In genomic region chr19:49104229-49104864, GRCh38 we compare ENCODE assay signal across 22 cellular contexts. TPM values are rescaled to one million over a fixed set of nuclear protein-coding genes. Genes with fewer than 3 reads are reported as not detected.
DNase-seq lines count a peak whose midpoint lies in the region; ATAC-seq and TF ChIP-seq lines count a peak whose summit lies in the region.
"Had no signal": no experiment of that assay in that cellular context is flagged by ENCODE, and none has a peak within 500 bp of the region (broad histone marks: within the 10 kb centered on the region; RNA-seq: fewer than 3 reads in every experiment).

No MANE protein-coding gene starts in this region.

- peaks cover 28% of the 10 kb centered on the region for H3K27me3 Mint-ChIP-seq in glutamatergic neuron (ENCODE audit: unreplicated experiment)
- H3K27me3 Mint-ChIP-seq in stimulated activated naive B cell treated with anti-CD40 and anti-IgM and Interleukin-4, amounts not matched to agents 10 μg/mL and 1 μg/mL and 100 μg/mL, for 72 hours: no peaks in the 10 kb centered on the region

- intact Hi-C loops in left cardiac atrium (cut with DNase I): loop anchor here in 1 of 2 donors (5.0 kb wide), 1 partner anchor 98 kb away; no protein-coding TSS in a partner anchor

- H3K4me1 ChIP-seq in cardiac muscle cell (ENCODE audit: low read depth): peaks cover 12% of the 10 kb centered on the region
- H3K4me1 ChIP-seq: colonic mucosa had no signal

- peaks cover 64% of the 10 kb centered on the region for H3K4me1 Mint-ChIP-seq in glutamatergic neuron (ENCODE audit: low read depth, unreplicated experiment)
- peaks cover 31 to 42% of the 10 kb centered on the region in 2 donors for H3K4me1 Mint-ChIP-seq in stimulated activated naive B cell treated with anti-CD40 and anti-IgM and Interleukin-4, amounts not matched to agents 10 μg/mL and 1 μg/mL and 100 μg/mL, for 72 hours

- no peak overlapping the region for H3K4me3 ChIP-seq in cardiac muscle cell
- H3K4me3 ChIP-seq: colonic mucosa, PC-9 had no signal

- peak overlapping the region; percentile 72 for H3K27ac ChIP-seq in cardiac muscle cell
- H3K27ac ChIP-seq: colonic mucosa, PC-9 had no signal

- peaks cover 29% of the 10 kb centered on the region for H3K9me3 Mint-ChIP-seq in glutamatergic neuron (ENCODE audit: unreplicated experiment)
- no peaks in the 10 kb centered on the region for H3K9me3 Mint-ChIP-seq in stimulated activated naive B cell treated with anti-CD40 and anti-IgM and Interleukin-4, amounts not matched to agents 10 μg/mL and 1 μg/mL and 100 μg/mL, for 72 hours

- peaks cover 19% of the 10 kb centered on the region for H3K36me3 Mint-ChIP-seq in glutamatergic neuron (ENCODE audit: unreplicated experiment)
- peaks cover 55 to 69% of the 10 kb centered on the region in 2 donors for H3K36me3 Mint-ChIP-seq in stimulated activated naive B cell treated with anti-CD40 and anti-IgM and Interleukin-4, amounts not matched to agents 10 μg/mL and 1 μg/mL and 100 μg/mL, for 72 hours

- no peak for DNase-seq in cardiac muscle cell (ENCODE audit: low read depth in 1 of 2, low spot score in 1 of 2)
- DNase-seq in left cardiac atrium: no peak
- DNase-seq in NCI-H82 treated with DMSO at 0.1 percent for 48 hours (lab: John Stamatoyannopoulos, UW; ENCODE audit: unreplicated experiment): peak; percentile 82
- DNase-seq in glutamatergic neuron: peak; percentile 90
- no peak for DNase-seq in stimulated activated naive B cell treated with anti-CD40 and anti-IgM and Interleukin-4, amounts not matched to agents 10 μg/mL and 1 μg/mL and 100 μg/mL, for 72 hours
- no peak for DNase-seq in omental fat pad (ENCODE audit: low spot score)
- DNase-seq in AG20443 (ENCODE audit: low spot score): no peak
- no peak for DNase-seq in AML-193 (lab: John Stamatoyannopoulos, UW)
- DNase-seq: activated CD4-positive, alpha-beta T cell treated with anti-CD3 and anti-CD28 coated beads for 4 hours; activated naive CD4-positive, alpha-beta T cell; colonic mucosa; hippocampal formation; islet precursor cell; Karpas-422; NCI-H1048; PC-9; stimulated activated naive CD4-positive, alpha-beta T cell; trophoblast cell had no signal

- H3K36me3 ChIP-seq in cardiac muscle cell: peaks cover 63% of the 10 kb centered on the region

- peak overlapping the region; percentile 99 for H3K27ac Mint-ChIP-seq in glutamatergic neuron (ENCODE audit: unreplicated experiment)
- H3K27ac Mint-ChIP-seq in stimulated activated naive B cell treated with anti-CD40 and anti-IgM and Interleukin-4, amounts not matched to agents 10 μg/mL and 1 μg/mL and 100 μg/mL, for 72 hours: peak overlapping the region; percentile 89

- TF ChIP-seq CTCF in cardiac muscle cell (IDR thresholded peaks at IDR 0.05; ENCODE audit: low read depth, low read length): no peak
- no peak for TF ChIP-seq CTCF in glutamatergic neuron (IDR thresholded peaks at IDR 0.05; ENCODE audit: partially characterized antibody, unreplicated experiment)
- no peak for TF ChIP-seq CTCF in omental fat pad (IDR thresholded peaks at IDR 0.05)

- H3K4me3 Mint-ChIP-seq in glutamatergic neuron (ENCODE audit: unreplicated experiment): peak overlapping the region; percentile 89
- no peak overlapping the region for H3K4me3 Mint-ChIP-seq in stimulated activated naive B cell treated with anti-CD40 and anti-IgM and Interleukin-4, amounts not matched to agents 10 μg/mL and 1 μg/mL and 100 μg/mL, for 72 hours

- H3K27me3 ChIP-seq in cardiac muscle cell: no peaks in the 10 kb centered on the region
- H3K27me3 ChIP-seq: colonic mucosa had no signal

- H3K9me3 ChIP-seq in cardiac muscle cell (ENCODE audit: low read depth): no peaks in the 10 kb centered on the region
- H3K9me3 ChIP-seq: colonic mucosa had no signal

- no peak for ATAC-seq in left cardiac atrium
- ATAC-seq in stimulated activated naive B cell treated with anti-CD40 and anti-IgM and Interleukin-4, amounts not matched to agents 10 μg/mL and 1 μg/mL and 100 μg/mL, for 72 hours (replicated peaks): peak; percentile 13 to 32
- no peak for ATAC-seq in omental fat pad (ENCODE audit: low FRiP score)

RNA-seq across cellular contexts. Expression of gene LIN7B, which starts 9.8 kb away (rescaled TPM):
- total RNA-seq in cardiac muscle cell (20.0 and 24.5 TPM in 2 replicates), left cardiac atrium (10 to 100 TPM; 11.4 to 14.9 TPM), glutamatergic neuron (ENCODE audit: unreplicated experiment) (32.6 TPM), omental fat pad (1 to 10 TPM in 3 of 4 donors, not detected in 1; 3.7 to 9.0 (median 3.9) TPM)
- 34.6 and 37.8 TPM in 2 replicates for polyA plus RNA-seq in cardiac muscle cell

RNA-seq across cellular contexts. Expression of gene C19orf73, which starts 14.6 kb away (rescaled TPM):
- total RNA-seq in cardiac muscle cell (2.1 and 12.5 TPM in 2 replicates), left cardiac atrium (1 to 10 TPM in 1 of 2 donors, under 1 TPM in 1; 0.47 to 1.6 TPM), glutamatergic neuron (ENCODE audit: unreplicated experiment) (3.2 TPM), omental fat pad (1 to 10 TPM; 1.6 to 3.5 (median 2.9) TPM)
- 3.7 and 9.6 TPM in 2 replicates for polyA plus RNA-seq in cardiac muscle cell
- total RNA-seq: fibroblast of villous mesenchyme had no signal

RNA-seq across cellular contexts. Expression of gene PPFIA3, which starts 15.0 kb away (rescaled TPM):
- total RNA-seq in cardiac muscle cell: 27.3 and 30.4 TPM in 2 replicates
- polyA plus RNA-seq in cardiac muscle cell: 29.3 and 32.5 TPM in 2 replicates
- total RNA-seq in left cardiac atrium: 10 to 100 TPM in 1 of 2 donors, 1 to 10 TPM in 1; 6.7 to 11.5 TPM
- total RNA-seq in glutamatergic neuron (ENCODE audit: unreplicated experiment): 104 TPM
- total RNA-seq in omental fat pad: 10 to 100 TPM in 1 of 4 donors, 1 to 10 TPM in 3; 1.6 to 11.2 (median 4.1) TPM

RNA-seq across cellular contexts. Expression of gene SNRNP70, which starts 19.1 kb away (rescaled TPM):
- total RNA-seq in cardiac muscle cell: 396 and 598 TPM in 2 replicates
- polyA plus RNA-seq in cardiac muscle cell: 470 and 492 TPM in 2 replicates
- total RNA-seq in left cardiac atrium: 100 to 1,000 TPM in 1 of 2 donors, 10 to 100 TPM in 1; 98.3 to 134 TPM
- total RNA-seq in glutamatergic neuron (ENCODE audit: unreplicated experiment): 300 TPM
- 100 to 1,000 TPM; 132 to 314 (median 207) TPM for total RNA-seq in omental fat pad

RNA-seq across cellular contexts. Expression of gene KCNA7, which starts 31.8 kb away (rescaled TPM):
- total RNA-seq in cardiac muscle cell (1.1 and 2.3 TPM in 2 replicates), left cardiac atrium (1 to 10 TPM; 2.4 to 3.0 TPM), glutamatergic neuron (ENCODE audit: unreplicated experiment) (not detected), omental fat pad (not detected)
- polyA plus RNA-seq in cardiac muscle cell: 1.3 and 1.6 TPM in 2 replicates
- total RNA-seq: colonic mucosa, fibroblast of villous mesenchyme, PC-9, renal cortical epithelial cell had no signal
- polyA plus RNA-seq: AG04450, neural cell had no signal

Comparison
In these comparisons a context has a peak if more than half of its experiments do, and no peak if none do; other contexts are left out.
1. DNase-seq: peak in NCI-H82 treated with DMSO at 0.1 percent for 48 hours (single experiment) and glutamatergic neuron (single experiment); none in cardiac muscle cell (0 of 2), left cardiac atrium (single experiment), stimulated activated naive B cell treated with anti-CD40 and anti-IgM and Interleukin-4, amounts not matched to agents 10 μg/mL and 1 μg/mL and 100 μg/mL, for 72 hours (single experiment), omental fat pad (single experiment), AG20443 (single experiment) and AML-193 (0 of 2).
2. ATAC-seq: peak in stimulated activated naive B cell treated with anti-CD40 and anti-IgM and Interleukin-4, amounts not matched to agents 10 μg/mL and 1 μg/mL and 100 μg/mL, for 72 hours (2 of 2); none in left cardiac atrium (0 of 2) and omental fat pad (single experiment).